8 cellular contexts compared by ENCODE assay signal in the genomic region with DNA sequence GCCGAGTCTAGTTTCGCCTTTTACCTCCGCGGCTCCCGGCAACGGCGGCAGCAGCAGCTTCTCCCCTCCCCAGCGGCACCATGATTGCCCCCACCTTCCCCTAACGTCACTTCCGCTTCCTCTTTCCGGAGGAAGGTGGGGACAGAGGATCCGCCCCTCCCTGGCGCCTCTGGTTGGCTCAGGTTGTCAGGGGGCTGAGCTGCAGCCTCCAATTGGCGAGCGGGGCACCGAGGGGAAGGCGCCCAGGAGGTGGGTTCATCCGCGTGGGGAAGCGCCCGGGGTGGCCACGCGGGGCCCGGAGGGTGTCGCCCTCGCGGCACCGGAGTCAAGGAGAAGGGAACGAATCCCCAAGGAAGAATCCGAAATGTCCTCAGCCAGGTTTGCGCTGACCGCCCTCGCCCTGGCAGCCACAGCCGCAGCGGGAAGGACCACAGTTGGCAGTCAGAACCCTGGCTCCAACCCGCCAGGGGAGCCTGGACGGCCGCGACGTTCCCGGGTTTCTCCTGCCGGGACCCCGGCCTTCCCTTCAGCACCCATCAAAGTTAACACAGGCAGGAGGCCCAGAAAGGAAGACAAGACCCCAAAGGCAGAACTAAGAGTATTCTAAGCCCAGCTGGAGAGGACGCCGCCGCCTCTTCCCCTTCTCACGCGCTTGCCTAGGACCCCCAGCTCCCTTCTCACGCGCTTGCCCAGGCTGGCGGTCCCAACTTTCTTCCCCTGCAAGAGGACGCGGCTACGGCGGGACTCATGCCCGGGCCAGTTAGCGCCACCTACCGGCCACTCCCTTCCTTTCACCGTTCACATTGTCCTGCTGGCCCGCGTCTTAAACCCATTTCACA. TPM values are rescaled to one million over a fixed set of nuclear protein-coding genes. Genes with fewer than 3 reads are reported as not detected.
DNase-seq lines count a peak whose midpoint lies in the region; ATAC-seq and TF ChIP-seq lines count a peak whose summit lies in the region.

A gene (minus strand): TSS at position 86 of the 839 bp plus-strand sequence. CDS start 1,934 bp downstream, outside the sequence.

- ATAC-seq in GM19324 (IDR thresholded peaks at IDR 0.05; ENCODE audit: low FRiP score, unreplicated experiment) (peak; percentile 94), HG03469 (IDR thresholded peaks at IDR 0.05; ENCODE audit: unreplicated experiment) (peak; percentile 88), left lobe of liver (peak; percentile 98)

- intact Hi-C loops in activated CD4-positive, alpha-beta T cell treated with anti-CD3 and anti-CD28 coated beads, Interleukin-2, amount 10 ng/mL, durations not matched to agents 24 days and 14 days (cut with micrococcal nuclease) = loop anchor here (1.0 to 5.0 kb wide), 5 partner anchors 51 to 382 kb away; a partner anchor contains a TSS

- DNase-seq in C1 segment of cervical spinal cord (lab: John Stamatoyannopoulos, UW) = peak; percentile 60 to 97 (median 92)
- DNase-seq in NCI-H526 treated with DMSO at 0.1 percent for 48 hours (lab: John Stamatoyannopoulos, UW) = peak; percentile 99
- DNase-seq in activated CD4-positive, alpha-beta T cell treated with anti-CD3 and anti-CD28 coated beads, Interleukin-2, amount 10 ng/mL, durations not matched to agents 24 days and 14 days = peak; percentile 99
- peak; percentile 98 for DNase-seq in coronary artery (ENCODE audit: low spot score)
- peak; percentile 98 for DNase-seq in left lobe of liver (ENCODE audit: low spot score)
- DNase-seq in stimulated activated CD4-positive, alpha-beta T cell treated with anti-CD3 and anti-CD28 coated beads, Interleukin-2, amount 100 ng/mL, for 4 hours (ENCODE audit: low read depth) = peak; percentile 98

- H3K27me3 Mint-ChIP-seq in activated CD4-positive, alpha-beta T cell treated with anti-CD3 and anti-CD28 coated beads, Interleukin-2, amount 10 ng/mL, durations not matched to agents 24 days and 14 days = no peaks in the 10 kb centered on the region

- H3K27ac ChIP-seq in coronary artery = peak within 1 kb of the TSS; percentile 82 to 88

- H3K4me3 Mint-ChIP-seq in activated CD4-positive, alpha-beta T cell treated with anti-CD3 and anti-CD28 coated beads, Interleukin-2, amount 10 ng/mL, durations not matched to agents 24 days and 14 days = peak within 1 kb of the TSS; percentile 89

- no peaks in the 10 kb centered on the region for H3K9me3 Mint-ChIP-seq in activated CD4-positive, alpha-beta T cell treated with anti-CD3 and anti-CD28 coated beads, Interleukin-2, amount 10 ng/mL, durations not matched to agents 24 days and 14 days

- H3K27ac Mint-ChIP-seq in activated CD4-positive, alpha-beta T cell treated with anti-CD3 and anti-CD28 coated beads, Interleukin-2, amount 10 ng/mL, durations not matched to agents 24 days and 14 days = peak within 1 kb of the TSS; percentile 96

- H3K4me1 Mint-ChIP-seq in activated CD4-positive, alpha-beta T cell treated with anti-CD3 and anti-CD28 coated beads, Interleukin-2, amount 10 ng/mL, durations not matched to agents 24 days and 14 days = peaks cover 28% of the 10 kb centered on the region

- peak; percentile 81 for TF ChIP-seq CTCF in coronary artery (IDR thresholded peaks at IDR 0.05)

- peaks cover 27% of the 10 kb centered on the region for H3K36me3 Mint-ChIP-seq in activated CD4-positive, alpha-beta T cell treated with anti-CD3 and anti-CD28 coated beads, Interleukin-2, amount 10 ng/mL, durations not matched to agents 24 days and 14 days (ENCODE audit: low read depth)

- H3K4me3 ChIP-seq in coronary artery = peak within 1 kb of the TSS; percentile 82

RNA-seq across cellular contexts. Expression of the gene that starts here (rescaled TPM):
- 31.2 and 31.6 TPM in 2 replicates for total RNA-seq in activated CD4-positive, alpha-beta T cell treated with anti-CD3 and anti-CD28 coated beads, Interleukin-2, amount 10 ng/mL, durations not matched to agents 24 days and 14 days
- total RNA-seq in left lobe of liver = 6.6 TPM

Comparison
In these comparisons a context has a peak if more than half of its experiments do, and no peak if none do; other contexts are left out.
1. Peak in every context shown above with its lines: DNase-seq, ATAC-seq, H3K4me3 ChIP-seq and H3K27ac ChIP-seq.